In the genomic region with DNA sequence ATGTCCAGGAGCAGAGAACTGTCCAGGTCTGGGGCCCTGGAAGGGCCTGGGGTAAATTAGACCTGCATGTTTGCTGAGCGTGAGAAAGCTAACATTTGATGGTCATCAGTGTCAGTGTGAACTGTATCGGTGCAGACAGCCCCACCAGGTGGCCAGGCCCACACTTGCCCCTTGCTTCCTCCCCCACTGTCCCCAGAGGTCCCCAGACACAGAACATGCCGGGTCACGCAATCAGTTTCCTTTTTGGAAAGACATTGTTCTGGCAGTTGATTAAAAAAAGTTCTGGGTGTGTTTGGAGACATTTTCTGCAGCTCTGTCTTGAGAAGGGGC, we compare ENCODE assay signal across 10 cellular contexts. TPM values are rescaled to one million over a fixed set of nuclear protein-coding genes. Genes with fewer than 3 reads are reported as not detected.
DNase-seq lines count a peak whose midpoint lies in the region; TF ChIP-seq lines count a peak whose summit lies in the region.
"Had no signal": no experiment of that assay in that cellular context is flagged by ENCODE, and none has a peak within 500 bp of the region (broad histone marks: within the 10 kb centered on the region; RNA-seq: fewer than 3 reads in every experiment).

No MANE protein-coding gene starts in this region.

- no peak for TF ChIP-seq POLR2A in stomach (IDR thresholded peaks at IDR 0.05)

- no peak overlapping the region for H3K27ac Mint-ChIP-seq in activated T-cell treated with anti-CD3 and anti-CD28 coated beads, Interleukin-2, amount 50 U/mL, for 24 hours

- H3K4me3 ChIP-seq in fibroblast of villous mesenchyme (ENCODE audit: low read depth, low read length) (peak overlapping the region; percentile 54), stomach (peak overlapping the region in 3 of 4 donors; percentile 51 to 67 (median 54))

- 45 to 52% (median 50%) methylated on average over 3 to 4 of the region's 4 CpGs for WGBS in stomach, 5 donors

- H3K36me3 Mint-ChIP-seq in activated T-cell treated with anti-CD3 and anti-CD28 coated beads, Interleukin-2, amount 50 U/mL, for 24 hours (ENCODE audit: low read depth): no peaks in the 10 kb centered on the region

- no peak for TF ChIP-seq EP300 in stomach (IDR thresholded peaks at IDR 0.05)

- no peaks in the 10 kb centered on the region for H3K36me3 ChIP-seq in stomach
- H3K36me3 ChIP-seq: gastrocnemius medialis had no signal

- no peaks in the 10 kb centered on the region for H3K9me3 ChIP-seq in stomach
- H3K9me3 ChIP-seq: gastrocnemius medialis had no signal

- TF ChIP-seq CTCF in fibroblast of villous mesenchyme (IDR thresholded peaks at IDR 0.05; ENCODE audit: insufficient read depth, low read depth, low read length): peak; percentile 20
- TF ChIP-seq CTCF in stomach (IDR thresholded peaks at IDR 0.05): no peak

- H3K4me1 Mint-ChIP-seq in activated T-cell treated with anti-CD3 and anti-CD28 coated beads, Interleukin-2, amount 50 U/mL, for 24 hours (ENCODE audit: low read depth): peaks cover 20% of the 10 kb centered on the region

- H3K27me3 ChIP-seq in stomach: peaks cover 0 to 81% (median 32%) of the 10 kb centered on the region in 3 donors

- peaks cover 60% of the 10 kb centered on the region for H3K27me3 Mint-ChIP-seq in activated T-cell treated with anti-CD3 and anti-CD28 coated beads, Interleukin-2, amount 50 U/mL, for 24 hours

- DNase-seq in activated T-cell treated with anti-CD3 and anti-CD28 coated beads, Interleukin-2, amount 50 U/mL, for 24 hours: no peak
- no peak for DNase-seq in activated T-cell treated with anti-CD3 and anti-CD28 coated beads, Interleukin-2, amount 50 U/mL, for 48 hours
- DNase-seq in NOMO-1 (lab: John Stamatoyannopoulos, UW; ENCODE audit: unreplicated experiment in 2 of 2): peak; percentile 39 to 51
- peak; percentile 14 for DNase-seq in fibroblast of villous mesenchyme (ENCODE audit: low read depth)
- no peak for DNase-seq in stomach
- no peak for DNase-seq in NCI-H2196 treated with DMSO at 0.1 percent for 48 hours (lab: John Stamatoyannopoulos, UW; ENCODE audit: unreplicated experiment)
- no peak for DNase-seq in C1 segment of cervical spinal cord (lab: John Stamatoyannopoulos, UW)
- no peak for DNase-seq in middle frontal gyrus (ENCODE audit: extremely low spot score, low spot score)

- peaks cover 21 to 44% (median 42%) of the 10 kb centered on the region in 4 donors for H3K4me1 ChIP-seq in stomach

- no peak overlapping the region for H3K27ac ChIP-seq in stomach
- H3K27ac ChIP-seq: C4-2B, gastrocnemius medialis had no signal

- H3K9me3 Mint-ChIP-seq in activated T-cell treated with anti-CD3 and anti-CD28 coated beads, Interleukin-2, amount 50 U/mL, for 24 hours: no peaks in the 10 kb centered on the region

- peak overlapping the region; percentile 53 for H3K4me3 Mint-ChIP-seq in activated T-cell treated with anti-CD3 and anti-CD28 coated beads, Interleukin-2, amount 50 U/mL, for 24 hours

- intact Hi-C loops in stomach (cut with DNase I; ENCODE audit: low total_unique reads): no loop called here

RNA-seq across cellular contexts. Expression of a gene that starts 1.5 kb away (rescaled TPM):
- total RNA-seq in fibroblast of villous mesenchyme (2.2 and 4.2 TPM in 2 replicates), stomach (10 to 100 TPM in 1 of 5 donors, 1 to 10 TPM in 2, not detected in 2; 1.8 to 13.6 (median 4.4) TPM)
- 10 to 100 TPM in 2 of 3 donors, 1 to 10 TPM in 1; 5.3 to 12.8 (median 10.5) TPM for polyA plus RNA-seq in stomach
- total RNA-seq: gastrocnemius medialis had no signal

Comparison
In these comparisons a context has a peak if more than half of its experiments do, and no peak if none do; other contexts are left out.
1. DNase-seq: peak in NOMO-1 (2 of 2) and fibroblast of villous mesenchyme (single experiment); none in activated T-cell treated with anti-CD3 and anti-CD28 coated beads, Interleukin-2, amount 50 U/mL, for 24 hours (single experiment), activated T-cell treated with anti-CD3 and anti-CD28 coated beads, Interleukin-2, amount 50 U/mL, for 48 hours (0 of 2), stomach (single experiment), NCI-H2196 treated with DMSO at 0.1 percent for 48 hours (single experiment), C1 segment of cervical spinal cord (0 of 14) and middle frontal gyrus (single experiment).